In the genomic region with DNA sequence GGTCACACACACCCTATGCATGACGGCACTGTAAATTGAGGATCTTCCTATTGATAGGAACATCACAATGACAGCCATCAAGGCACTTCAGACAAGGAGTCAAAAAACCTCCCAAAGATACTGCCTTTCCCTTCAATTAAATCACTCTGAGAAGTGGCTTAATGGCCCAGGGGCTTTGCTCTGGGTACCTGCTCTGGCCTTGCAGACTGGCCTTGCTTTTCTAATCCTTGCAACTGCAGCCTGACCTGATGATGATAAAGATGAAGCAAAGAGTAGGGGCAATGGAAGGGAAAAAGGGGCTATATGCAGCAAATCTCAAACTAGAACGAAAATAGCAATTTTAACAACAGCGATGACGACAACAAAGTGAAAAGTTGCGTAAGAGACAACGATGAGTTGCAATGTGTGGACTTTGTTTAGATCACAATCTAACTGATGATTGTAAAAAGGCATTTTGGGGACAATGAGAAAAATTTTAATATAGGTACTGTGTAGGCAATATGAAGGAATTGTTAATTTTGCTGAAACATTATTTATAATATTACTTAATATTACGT, we compare ENCODE assay signal across 1 cellular context.
TF ChIP-seq lines count a peak whose summit lies in the region.

No MANE protein-coding gene starts in this region.

TF ChIP-seq in K562, 482 proteins besides CTCF, POLR2A, EP300 and RAD21 (continued from another document):
- TF ChIP-seq, protein P1, sequence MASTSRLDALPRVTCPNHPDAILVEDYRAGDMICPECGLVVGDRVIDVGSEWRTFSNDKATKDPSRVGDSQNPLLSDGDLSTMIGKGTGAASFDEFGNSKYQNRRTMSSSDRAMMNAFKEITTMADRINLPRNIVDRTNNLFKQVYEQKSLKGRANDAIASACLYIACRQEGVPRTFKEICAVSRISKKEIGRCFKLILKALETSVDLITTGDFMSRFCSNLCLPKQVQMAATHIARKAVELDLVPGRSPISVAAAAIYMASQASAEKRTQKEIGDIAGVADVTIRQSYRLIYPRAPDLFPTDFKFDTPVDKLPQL (IDR thresholded peaks at IDR 0.05; ENCODE audit: extremely low read depth, insufficient read length) = no peak
- no peak for TF ChIP-seq WHSC1 (IDR thresholded peaks at IDR 0.05; ENCODE audit: low read length)
- no peak for TF ChIP-seq HMG20A (CRISPR knock-in tag; conservative IDR thresholded peaks at IDR 0.05)
- TF ChIP-seq, protein P2, sequence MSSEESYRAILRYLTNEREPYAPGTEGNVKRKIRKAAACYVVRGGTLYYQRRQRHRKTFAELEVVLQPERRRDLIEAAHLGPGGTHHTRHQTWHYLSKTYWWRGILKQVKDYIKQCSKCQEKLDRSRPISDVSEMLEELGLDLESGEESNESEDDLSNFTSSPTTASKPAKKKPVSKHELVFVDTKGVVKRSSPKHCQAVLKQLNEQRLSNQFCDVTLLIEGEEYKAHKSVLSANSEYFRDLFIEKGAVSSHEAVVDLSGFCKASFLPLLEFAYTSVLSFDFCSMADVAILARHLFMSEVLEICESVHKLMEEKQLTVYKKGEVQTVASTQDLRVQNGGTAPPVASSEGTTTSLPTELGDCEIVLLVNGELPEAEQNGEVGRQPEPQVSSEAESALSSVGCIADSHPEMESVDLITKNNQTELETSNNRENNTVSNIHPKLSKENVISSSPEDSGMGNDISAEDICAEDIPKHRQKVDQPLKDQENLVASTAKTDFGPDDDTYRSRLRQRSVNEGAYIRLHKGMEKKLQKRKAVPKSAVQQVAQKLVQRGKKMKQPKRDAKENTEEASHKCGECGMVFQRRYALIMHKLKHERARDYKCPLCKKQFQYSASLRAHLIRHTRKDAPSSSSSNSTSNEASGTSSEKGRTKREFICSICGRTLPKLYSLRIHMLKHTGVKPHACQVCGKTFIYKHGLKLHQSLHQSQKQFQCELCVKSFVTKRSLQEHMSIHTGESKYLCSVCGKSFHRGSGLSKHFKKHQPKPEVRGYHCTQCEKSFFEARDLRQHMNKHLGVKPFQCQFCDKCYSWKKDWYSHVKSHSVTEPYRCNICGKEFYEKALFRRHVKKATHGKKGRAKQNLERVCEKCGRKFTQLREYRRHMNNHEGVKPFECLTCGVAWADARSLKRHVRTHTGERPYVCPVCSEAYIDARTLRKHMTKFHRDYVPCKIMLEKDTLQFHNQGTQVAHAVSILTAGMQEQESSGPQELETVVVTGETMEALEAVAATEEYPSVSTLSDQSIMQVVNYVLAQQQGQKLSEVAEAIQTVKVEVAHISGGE (CRISPR knock-in tag; IDR thresholded peaks at IDR 0.05) = 0 out of 6 replicates have a peak, but pooled peaks of 1 of the 3 experiments have one; percentile 48
- TF ChIP-seq CEBPG (CRISPR knock-in tag; IDR thresholded peaks at IDR 0.05) = peak; percentile 57; the same call in 1 of the 2 replicates
- peak; percentile 47 to 59; a peak in 2 of 4 replicates for TF ChIP-seq CEBPG (tag; conservative IDR thresholded peaks at IDR 0.05 in 1 of 2, IDR thresholded peaks at IDR 0.05 in 1 of 2)
- TF ChIP-seq ELF4 (CRISPR knock-in tag; IDR thresholded peaks at IDR 0.05) = no peak
- no peak for TF ChIP-seq TFAM (CRISPR knock-in tag; conservative IDR thresholded peaks at IDR 0.05)
- no peak for TF ChIP-seq DDX20 (tag; IDR thresholded peaks at IDR 0.05; ENCODE audit: low read depth)
- TF ChIP-seq RHOXF2B (CRISPR knock-in tag; conservative IDR thresholded peaks at IDR 0.05) = no peak
- no peak for TF ChIP-seq HIVEP1 (CRISPR knock-in tag; IDR thresholded peaks at IDR 0.05)
- TF ChIP-seq, protein P3, sequence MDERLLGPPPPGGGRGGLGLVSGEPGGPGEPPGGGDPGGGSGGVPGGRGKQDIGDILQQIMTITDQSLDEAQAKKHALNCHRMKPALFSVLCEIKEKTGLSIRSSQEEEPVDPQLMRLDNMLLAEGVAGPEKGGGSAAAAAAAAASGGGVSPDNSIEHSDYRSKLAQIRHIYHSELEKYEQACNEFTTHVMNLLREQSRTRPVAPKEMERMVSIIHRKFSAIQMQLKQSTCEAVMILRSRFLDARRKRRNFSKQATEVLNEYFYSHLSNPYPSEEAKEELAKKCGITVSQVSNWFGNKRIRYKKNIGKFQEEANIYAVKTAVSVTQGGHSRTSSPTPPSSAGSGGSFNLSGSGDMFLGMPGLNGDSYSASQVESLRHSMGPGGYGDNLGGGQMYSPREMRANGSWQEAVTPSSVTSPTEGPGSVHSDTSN (CRISPR knock-in tag; IDR thresholded peaks at IDR 0.05; ENCODE audit: low read depth) = no peak
- TF ChIP-seq, protein P3 (tag; conservative IDR thresholded peaks at IDR 0.05; ENCODE audit: low read depth) = no peak
- TF ChIP-seq, protein P4, sequence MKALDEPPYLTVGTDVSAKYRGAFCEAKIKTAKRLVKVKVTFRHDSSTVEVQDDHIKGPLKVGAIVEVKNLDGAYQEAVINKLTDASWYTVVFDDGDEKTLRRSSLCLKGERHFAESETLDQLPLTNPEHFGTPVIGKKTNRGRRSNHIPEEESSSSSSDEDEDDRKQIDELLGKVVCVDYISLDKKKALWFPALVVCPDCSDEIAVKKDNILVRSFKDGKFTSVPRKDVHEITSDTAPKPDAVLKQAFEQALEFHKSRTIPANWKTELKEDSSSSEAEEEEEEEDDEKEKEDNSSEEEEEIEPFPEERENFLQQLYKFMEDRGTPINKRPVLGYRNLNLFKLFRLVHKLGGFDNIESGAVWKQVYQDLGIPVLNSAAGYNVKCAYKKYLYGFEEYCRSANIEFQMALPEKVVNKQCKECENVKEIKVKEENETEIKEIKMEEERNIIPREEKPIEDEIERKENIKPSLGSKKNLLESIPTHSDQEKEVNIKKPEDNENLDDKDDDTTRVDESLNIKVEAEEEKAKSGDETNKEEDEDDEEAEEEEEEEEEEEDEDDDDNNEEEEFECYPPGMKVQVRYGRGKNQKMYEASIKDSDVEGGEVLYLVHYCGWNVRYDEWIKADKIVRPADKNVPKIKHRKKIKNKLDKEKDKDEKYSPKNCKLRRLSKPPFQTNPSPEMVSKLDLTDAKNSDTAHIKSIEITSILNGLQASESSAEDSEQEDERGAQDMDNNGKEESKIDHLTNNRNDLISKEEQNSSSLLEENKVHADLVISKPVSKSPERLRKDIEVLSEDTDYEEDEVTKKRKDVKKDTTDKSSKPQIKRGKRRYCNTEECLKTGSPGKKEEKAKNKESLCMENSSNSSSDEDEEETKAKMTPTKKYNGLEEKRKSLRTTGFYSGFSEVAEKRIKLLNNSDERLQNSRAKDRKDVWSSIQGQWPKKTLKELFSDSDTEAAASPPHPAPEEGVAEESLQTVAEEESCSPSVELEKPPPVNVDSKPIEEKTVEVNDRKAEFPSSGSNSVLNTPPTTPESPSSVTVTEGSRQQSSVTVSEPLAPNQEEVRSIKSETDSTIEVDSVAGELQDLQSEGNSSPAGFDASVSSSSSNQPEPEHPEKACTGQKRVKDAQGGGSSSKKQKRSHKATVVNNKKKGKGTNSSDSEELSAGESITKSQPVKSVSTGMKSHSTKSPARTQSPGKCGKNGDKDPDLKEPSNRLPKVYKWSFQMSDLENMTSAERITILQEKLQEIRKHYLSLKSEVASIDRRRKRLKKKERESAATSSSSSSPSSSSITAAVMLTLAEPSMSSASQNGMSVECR (CRISPR knock-in tag; IDR thresholded peaks at IDR 0.05) = no peak
- TF ChIP-seq, protein P5, sequence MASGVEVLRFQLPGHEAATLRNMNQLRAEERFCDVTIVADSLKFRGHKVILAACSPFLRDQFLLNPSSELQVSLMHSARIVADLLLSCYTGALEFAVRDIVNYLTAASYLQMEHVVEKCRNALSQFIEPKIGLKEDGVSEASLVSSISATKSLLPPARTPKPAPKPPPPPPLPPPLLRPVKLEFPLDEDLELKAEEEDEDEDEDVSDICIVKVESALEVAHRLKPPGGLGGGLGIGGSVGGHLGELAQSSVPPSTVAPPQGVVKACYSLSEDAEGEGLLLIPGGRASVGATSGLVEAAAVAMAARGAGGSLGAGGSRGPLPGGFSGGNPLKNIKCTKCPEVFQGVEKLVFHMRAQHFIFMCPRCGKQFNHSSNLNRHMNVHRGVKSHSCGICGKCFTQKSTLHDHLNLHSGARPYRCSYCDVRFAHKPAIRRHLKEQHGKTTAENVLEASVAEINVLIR (CRISPR knock-in tag; IDR thresholded peaks at IDR 0.05) = no peak
- TF ChIP-seq ZNF41 (CRISPR knock-in tag; conservative IDR thresholded peaks at IDR 0.05) = no peak
- TF ChIP-seq ZNF239 (CRISPR knock-in tag; IDR thresholded peaks at IDR 0.05) = no peak
- TF ChIP-seq CEBPB (tag; IDR thresholded peaks at IDR 0.05) = peak; percentile 71
- no peak for TF ChIP-seq ZNF174 (CRISPR knock-in tag; IDR thresholded peaks at IDR 0.05)
